Comparison of ENCODE assay signal across 7 cellular contexts in genomic region chr20:26252256-26252975, GRCh38.
DNase-seq lines count a peak whose midpoint lies in the region; ATAC-seq, FAIRE-seq and TF ChIP-seq lines count a peak whose summit lies in the region.
"Not testable (repeated sequence)": the region's sequence is repeated elsewhere in the genome, so short reads cannot be mapped to it uniquely, and the experiment has no call there.

No MANE protein-coding gene starts in this region.

- H3K27me3 Mint-ChIP-seq in CD8-positive, alpha-beta T cell (ENCODE audit: low read depth); T-cell; activated CD8-positive, alpha-beta T cell treated with anti-CD3 and anti-CD28 coated beads for 36 hours; activated naive CD8-positive, alpha-beta T cell: not testable (repeated sequence)

- H3K4me3 Mint-ChIP-seq in CD8-positive, alpha-beta T cell; T-cell; activated CD8-positive, alpha-beta T cell treated with anti-CD3 and anti-CD28 coated beads for 36 hours; activated naive CD8-positive, alpha-beta T cell: not testable (repeated sequence)

- H2AFZ ChIP-seq in HepG2 (ENCODE audit: low read length), result not testable (repeated sequence)

- H3K36me3 Mint-ChIP-seq in CD8-positive, alpha-beta T cell; T-cell; activated CD8-positive, alpha-beta T cell treated with anti-CD3 and anti-CD28 coated beads for 36 hours (ENCODE audit: low read depth); activated naive CD8-positive, alpha-beta T cell: not testable (repeated sequence)

- H3K27me3 ChIP-seq in CD8-positive, alpha-beta T cell (ENCODE audit: insufficient read depth, low read length); HepG2 (ENCODE audit: control insufficient read depth in 1 of 2, insufficient read depth in 2 of 2, low read length in 2 of 2): not testable (repeated sequence)

- not testable (repeated sequence) for FAIRE-seq in HepG2 (lab: Jason Lieb, UNC)

- not testable (repeated sequence) for H3K79me2 ChIP-seq in HepG2 (ENCODE audit: insufficient read depth, low read length)

- H4K20me1 ChIP-seq in HepG2 (ENCODE audit: insufficient read depth, low read length), result not testable (repeated sequence)

- ATAC-seq in CD8-positive, alpha-beta T cell, result peak; percentile 91
- peak; percentile 58 to 100 (median 76) for ATAC-seq in T-cell (replicated peaks in 1 of 4)
- ATAC-seq in activated CD8-positive, alpha-beta T cell treated with anti-CD3 and anti-CD28 coated beads for 36 hours, result peak; percentile 47
- not testable (repeated sequence) for ATAC-seq in HepG2

- CTCF ChIA-PET in CD8-positive, alpha-beta T cell (lab: Charles Lee); T-cell (lab: Charles Lee); activated CD8-positive, alpha-beta T cell treated with anti-CD3 and anti-CD28 coated beads for 36 hours (lab: Charles Lee); HepG2 (lab: Yijun Ruan, JAX; ENCODE audit: low intra/inter-chr PET ratio, low total read pairs): not testable (repeated sequence)

- TF ChIP-seq EP300 in HepG2 (IDR thresholded peaks at IDR 0.05; ENCODE audit: low read depth in 2 of 2, low read length in 2 of 2); HepG2 (CRISPR knock-in tag; IDR thresholded peaks at IDR 0.05; ENCODE audit: borderline replicate concordance): not testable (repeated sequence)

- not testable (repeated sequence) for BruUV-seq in HepG2 (replicated peaks; lab: Mats Ljungman, UMichigan)

- peak in 1 of 7 experiments; percentile 26 for DNase-seq in CD8-positive, alpha-beta T cell
- peak; percentile 10 for DNase-seq in Jurkat, Clone E6-1 (ENCODE audit: low read depth, low spot score)
- peak in 20 of 34 experiments; percentile 2 to 55 (median 26) for DNase-seq in T-cell
- DNase-seq in activated CD8-positive, alpha-beta T cell treated with anti-CD3 and anti-CD28 coated beads for 36 hours; HepG2 (ENCODE audit: low spot score): not testable (repeated sequence)
- DNase-seq in stimulated activated naive CD4-positive, alpha-beta T cell (lab: John Stamatoyannopoulos, UW), result peak in 4 of 6 experiments; percentile 8 to 74 (median 46)

- H3K4me2 ChIP-seq in HepG2 (ENCODE audit: low read depth, low read length), result not testable (repeated sequence)

- H3K9me3 ChIP-seq in CD8-positive, alpha-beta T cell (ENCODE audit: low read length); HepG2 (ENCODE audit: low read length): not testable (repeated sequence)

- not testable (repeated sequence) for H3K9me3 Mint-ChIP-seq in CD8-positive, alpha-beta T cell; T-cell; activated CD8-positive, alpha-beta T cell treated with anti-CD3 and anti-CD28 coated beads for 36 hours; activated naive CD8-positive, alpha-beta T cell (ENCODE audit: low read depth)

- not testable (repeated sequence) for TF ChIP-seq POLR2A in HepG2 (IDR thresholded peaks at IDR 0.05; ENCODE audit: insufficient read depth in 1 of 2, low read depth in 2 of 2, low read length in 2 of 2)

- POLR2A ChIA-PET in CD8-positive, alpha-beta T cell (lab: Charles Lee); activated CD8-positive, alpha-beta T cell treated with anti-CD3 and anti-CD28 coated beads for 36 hours (lab: Charles Lee); HepG2 (lab: Yijun Ruan, JAX): not testable (repeated sequence)
- POLR2A ChIA-PET in T-cell (lab: Charles Lee), result interaction anchor here in 1 of 2 donors (0.6 kb wide), 1 partner anchor 867 kb away, joined by 3 read pairs; no protein-coding TSS in a partner anchor

- H3K27ac Mint-ChIP-seq in CD8-positive, alpha-beta T cell, result peak overlapping the region; percentile 81
- peak overlapping the region in 1 of 2 donors; percentile 39 for H3K27ac Mint-ChIP-seq in T-cell
- H3K27ac Mint-ChIP-seq in activated CD8-positive, alpha-beta T cell treated with anti-CD3 and anti-CD28 coated beads for 36 hours, result not testable (repeated sequence)
- peak overlapping the region; percentile 46 for H3K27ac Mint-ChIP-seq in activated naive CD8-positive, alpha-beta T cell

- not testable (repeated sequence) for H3K4me3 ChIP-seq in CD8-positive, alpha-beta T cell (ENCODE audit: low read depth, low read length); Jurkat, Clone E6-1 (ENCODE audit: low read length); HepG2 (replicated peaks in 1 of 3; ENCODE audit: insufficient read depth in 1 of 3, low read depth in 2 of 3, low read length in 3 of 3)

- TF ChIP-seq RAD21 in HepG2 (CRISPR knock-in tag; IDR thresholded peaks at IDR 0.05), result not testable (repeated sequence)

- in situ Hi-C loops in HepG2 (cut with HindIII; ENCODE audit: extremely low pct_ligation_motif_present, low pct_unique_long_range_greater_than_20kb), result not testable (repeated sequence)

- not testable (repeated sequence) for H3K4me1 Mint-ChIP-seq in CD8-positive, alpha-beta T cell (ENCODE audit: low read depth); activated CD8-positive, alpha-beta T cell treated with anti-CD3 and anti-CD28 coated beads for 36 hours (ENCODE audit: low read depth)
- peaks cover 10 to 11% (median 10%) of the 10 kb centered on the region in 3 donors for H3K4me1 Mint-ChIP-seq in T-cell
- H3K4me1 Mint-ChIP-seq in activated naive CD8-positive, alpha-beta T cell (ENCODE audit: low read depth), result peaks cover 13% of the 10 kb centered on the region

- H3K27ac ChIP-seq in CD8-positive, alpha-beta T cell (ENCODE audit: low read depth, low read length); HepG2 (ENCODE audit: extremely low read length, insufficient read depth, low read length): not testable (repeated sequence)

- intact Hi-C loops in CD8-positive, alpha-beta T cell (cut with DNase I, micrococcal nuclease); activated CD8-positive, alpha-beta T cell treated with anti-CD3 and anti-CD28 coated beads for 36 hours (cut with micrococcal nuclease); HepG2 (cut with micrococcal nuclease; ENCODE audit: unreplicated experiment): not testable (repeated sequence)

- not testable (repeated sequence) for H3K4me1 ChIP-seq in CD8-positive, alpha-beta T cell (ENCODE audit: insufficient read depth, low read length); HepG2 (ENCODE audit: insufficient read depth, low read length)

- H3K36me3 ChIP-seq in CD8-positive, alpha-beta T cell (ENCODE audit: insufficient read depth, low read length); HepG2 (replicated peaks in 1 of 2; ENCODE audit: control insufficient read depth in 1 of 2, insufficient read depth in 2 of 2, low read length in 2 of 2): not testable (repeated sequence)

- not testable (repeated sequence) for H3K9ac ChIP-seq in HepG2 (ENCODE audit: insufficient read depth, low read depth, low read length)

- WGBS in HepG2 (ENCODE audit: low lambda C conversion rate), result 16% methylated on average over 8 of the region's 8 CpGs

- TF ChIP-seq CTCF in CD8-positive, alpha-beta T cell (IDR thresholded peaks at IDR 0.05); activated CD8-positive, alpha-beta T cell treated with anti-CD3 and anti-CD28 coated beads for 36 hours (IDR thresholded peaks at IDR 0.05); HepG2 (CRISPR knock-in tag; IDR thresholded peaks at IDR 0.05): not testable (repeated sequence)

TF ChIP-seq in HepG2, 621 proteins besides CTCF, POLR2A, EP300 and RAD21:
- TF ChIP-seq STAG1 (CRISPR knock-in tag; IDR thresholded peaks at IDR 0.05), result 0 out of 2 replicates have a peak, but pooled peaks have one; percentile 10
